Comparison of ENCODE assay signal across 11 cellular contexts in genomic region chr3:58082047-58082446, GRCh38.
DNase-seq lines count a peak whose midpoint lies in the region; ATAC-seq and TF ChIP-seq lines count a peak whose summit lies in the region.
"Had no signal": no experiment of that assay in that cellular context is flagged by ENCODE, and none has a peak within 500 bp of the region (broad histone marks: within the 10 kb centered on the region; RNA-seq: fewer than 3 reads in every experiment).

No MANE protein-coding gene starts in this region.

- ATAC-seq in GM18868 (IDR thresholded peaks at IDR 0.05; ENCODE audit: unreplicated experiment) = no peak
- ATAC-seq in HG03432 (IDR thresholded peaks at IDR 0.05; ENCODE audit: unreplicated experiment) = no peak

- in situ Hi-C loops in brain microvascular endothelial cell (cut with HindIII; ENCODE audit: low pct_ligation_motif_present, low sequenced_read_pairs) = no loop called here

- H3K27me3 ChIP-seq in brain microvascular endothelial cell (replicated peaks) = no peaks in the 10 kb centered on the region

- peaks cover 54% of the 10 kb centered on the region for H3K36me3 ChIP-seq in brain microvascular endothelial cell (replicated peaks)

- H3K27ac ChIP-seq in brain microvascular endothelial cell = peak overlapping the region; percentile 57

- no peak for TF ChIP-seq POLR2A in erythroblast (IDR thresholded peaks at IDR 0.05; ENCODE audit: low read length)

- H3K4me3 ChIP-seq in brain microvascular endothelial cell (ENCODE audit: low read depth, low read length) = no peak overlapping the region

- no peak for TF ChIP-seq CTCF in brain microvascular endothelial cell (IDR thresholded peaks at IDR 0.05; ENCODE audit: low read depth, low read length, missing control alignments)

- DNase-seq in EL = peak; percentile 28
- peak; percentile 77 for DNase-seq in OCI-M1 (lab: John Stamatoyannopoulos, UW)
- peak; percentile 72 for DNase-seq in brain microvascular endothelial cell
- DNase-seq in renal cortical epithelial cell (ENCODE audit: low read depth) = peak; percentile 51
- DNase-seq in effector CD4-positive, alpha-beta T cell = no peak
- DNase-seq in erythroblast (lab: John Stamatoyannopoulos, UW) = no peak
- DNase-seq: effector CD8-positive, alpha-beta T cell; NCI-H187 treated with DMSO at 0.1 percent for 48 hours; stimulated activated CD8-positive, alpha-beta memory T cell treated with anti-CD3 and anti-CD28 coated beads, Interleukin-4, amount 100 ng/mL, for 48 hours had no signal

Comparison
In these comparisons a context has a peak if more than half of its experiments do, and no peak if none do; other contexts are left out.
1. DNase-seq: peak in EL (single experiment), OCI-M1 (single experiment), brain microvascular endothelial cell (single experiment) and renal cortical epithelial cell (single experiment); none in effector CD4-positive, alpha-beta T cell (single experiment) and erythroblast (0 of 2).